In the genomic region with DNA sequence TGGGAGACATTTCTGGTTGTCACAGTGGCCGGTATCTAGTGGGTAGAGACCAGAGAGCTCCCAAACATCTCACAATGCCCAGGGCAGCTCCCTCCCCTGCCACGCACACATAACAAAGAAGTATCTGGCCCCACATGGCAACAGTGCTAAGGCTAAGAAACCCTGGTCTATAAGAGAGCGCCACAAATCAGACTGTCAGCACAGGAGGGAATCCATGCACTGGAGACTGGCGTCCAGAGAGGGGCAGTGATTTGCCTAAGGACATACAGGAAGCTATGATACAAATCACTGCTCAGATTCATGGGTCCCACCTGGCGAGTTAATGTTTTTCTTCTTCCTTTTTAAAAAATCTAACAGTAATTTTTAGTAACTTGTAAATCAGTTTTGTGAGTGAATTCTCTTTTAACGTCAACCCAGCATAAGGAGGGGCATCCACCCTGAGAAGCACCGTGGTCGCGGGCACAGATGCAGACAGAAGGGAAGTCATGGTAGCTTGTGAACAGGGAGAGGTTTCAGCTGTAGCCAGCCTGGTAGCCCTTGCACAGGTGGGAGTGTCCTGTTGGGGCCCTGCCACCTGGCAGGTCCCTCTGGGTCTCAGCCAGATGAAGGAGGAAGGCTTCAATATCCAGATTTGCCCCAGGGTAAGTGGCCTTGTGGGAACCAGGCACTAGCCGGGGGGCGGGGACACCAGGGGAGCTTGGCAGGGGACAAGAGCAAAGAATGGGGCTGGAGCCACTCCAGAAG, we compare ENCODE assay signal across 12 cellular contexts. TPM values are rescaled to one million over a fixed set of nuclear protein-coding genes. Genes with fewer than 3 reads are reported as not detected.
DNase-seq lines count a peak whose midpoint lies in the region; ATAC-seq and TF ChIP-seq lines count a peak whose summit lies in the region.
"Had no signal": no experiment of that assay in that cellular context is flagged by ENCODE, and none has a peak within 500 bp of the region (broad histone marks: within the 10 kb centered on the region; RNA-seq: fewer than 3 reads in every experiment).

No MANE protein-coding gene starts in this region.

- H3K4me1 ChIP-seq in right lobe of liver (peaks cover 0 to 26% (median 13%) of the 10 kb centered on the region in 4 donors), tibial nerve (peaks cover 3 to 54% (median 37%) of the 10 kb centered on the region in 4 donors)

- no peaks in the 10 kb centered on the region for H3K36me3 ChIP-seq in right lobe of liver
- no peaks in the 10 kb centered on the region for H3K36me3 ChIP-seq in tibial nerve
- H3K36me3 ChIP-seq: HAP-1 had no signal

- no peak for TF ChIP-seq POLR2A in right lobe of liver (IDR thresholded peaks at IDR 0.05)
- no peak for TF ChIP-seq POLR2A in tibial nerve (IDR thresholded peaks at IDR 0.05)

- H3K27me3 ChIP-seq in right lobe of liver (no peaks in the 10 kb centered on the region), tibial nerve (no peaks in the 10 kb centered on the region)
- H3K27me3 ChIP-seq: hepatocyte had no signal

- no peaks in the 10 kb centered on the region for H3K9me3 ChIP-seq in right lobe of liver
- H3K9me3 ChIP-seq in tibial nerve, result no peaks in the 10 kb centered on the region
- H3K9me3 ChIP-seq: HAP-1 had no signal

- intact Hi-C loops in right lobe of liver (cut with DNase I), result no loop called here

- ATAC-seq in right lobe of liver (peak; percentile 78 to 86 (median 82)), HG02981 (IDR thresholded peaks at IDR 0.05; ENCODE audit: unreplicated experiment) (no peak), HG03139 (IDR thresholded peaks at IDR 0.05; ENCODE audit: unreplicated experiment) (no peak), GM18858 (IDR thresholded peaks at IDR 0.05; ENCODE audit: unreplicated experiment) (no peak)

- H3K27ac ChIP-seq in right lobe of liver (peak overlapping the region in 2 of 3 donors; percentile 45 to 78), tibial nerve (peak overlapping the region; percentile 82 to 97 (median 94))
- H3K27ac ChIP-seq: hepatocyte had no signal

- TF ChIP-seq EP300 in tibial nerve (IDR thresholded peaks at IDR 0.05), result no peak

- TF ChIP-seq CTCF in right lobe of liver (IDR thresholded peaks at IDR 0.05) (no peak), tibial nerve (IDR thresholded peaks at IDR 0.05) (no peak)

- 55% methylated on average over 10 of the region's 11 CpGs for WGBS in right lobe of liver (ENCODE audit: insufficient coverage, low coverage, low lambda C conversion rate, missing lambda C conversion rate)
- WGBS in tibial nerve, 2 donors, result 82 to 83% methylated on average over 11 of the region's 11 CpGs

- DNase-seq in activated gamma-delta T cell treated with Interleukin-2 at 50 U/mL for 16 hours, result peak; percentile 3
- no peak for DNase-seq in activated gamma-delta T cell (lab: John Stamatoyannopoulos, UW)
- DNase-seq in activated CD8-positive, alpha-beta memory T cell treated with anti-CD3 and anti-CD28 coated beads, Interleukin-2, amount 50 U/mL, for 48 hours, result peak; percentile 51
- DNase-seq in right lobe of liver, result peak; percentile 72 to 87 (median 86)
- no peak for DNase-seq in tibial nerve (ENCODE audit: low spot score in 2 of 2)
- DNase-seq: AML-193, NCI-H82 had no signal

- H3K4me3 ChIP-seq in right lobe of liver (no peak overlapping the region), tibial nerve (no peak overlapping the region)
- H3K4me3 ChIP-seq: HAP-1, hepatocyte had no signal

RNA-seq across cellular contexts. Expression of gene ISG20, which starts 8.7 kb away (rescaled TPM):
- total RNA-seq in right lobe of liver (10 to 100 TPM in 3 of 6 experiments, 1 to 10 TPM in 3; 6.3 to 19.4 (median 11.9) TPM), tibial nerve (10 to 100 TPM; 18.2 to 34.5 (median 23.8) TPM)

RNA-seq across cellular contexts. Expression of gene AEN, which starts 26.4 kb away (rescaled TPM):
- total RNA-seq in right lobe of liver (10 to 100 TPM in 2 of 6 experiments, 1 to 10 TPM in 4; 4.5 to 18.7 (median 7.3) TPM), tibial nerve (10 to 100 TPM; 10.1 to 17.8 (median 13.1) TPM)

Comparison
In these comparisons a context has a peak if more than half of its experiments do, and no peak if none do; other contexts are left out.
1. DNase-seq: peak in activated gamma-delta T cell treated with Interleukin-2 at 50 U/mL for 16 hours (single experiment), activated CD8-positive, alpha-beta memory T cell treated with anti-CD3 and anti-CD28 coated beads, Interleukin-2, amount 50 U/mL, for 48 hours (single experiment) and right lobe of liver (3 of 3); none in activated gamma-delta T cell (single experiment) and tibial nerve (0 of 2).
2. ATAC-seq: peak in right lobe of liver (4 of 4); none in HG02981 (single experiment), HG03139 (single experiment) and GM18858 (single experiment).